8 cellular contexts compared by ENCODE assay signal in the genomic region with DNA sequence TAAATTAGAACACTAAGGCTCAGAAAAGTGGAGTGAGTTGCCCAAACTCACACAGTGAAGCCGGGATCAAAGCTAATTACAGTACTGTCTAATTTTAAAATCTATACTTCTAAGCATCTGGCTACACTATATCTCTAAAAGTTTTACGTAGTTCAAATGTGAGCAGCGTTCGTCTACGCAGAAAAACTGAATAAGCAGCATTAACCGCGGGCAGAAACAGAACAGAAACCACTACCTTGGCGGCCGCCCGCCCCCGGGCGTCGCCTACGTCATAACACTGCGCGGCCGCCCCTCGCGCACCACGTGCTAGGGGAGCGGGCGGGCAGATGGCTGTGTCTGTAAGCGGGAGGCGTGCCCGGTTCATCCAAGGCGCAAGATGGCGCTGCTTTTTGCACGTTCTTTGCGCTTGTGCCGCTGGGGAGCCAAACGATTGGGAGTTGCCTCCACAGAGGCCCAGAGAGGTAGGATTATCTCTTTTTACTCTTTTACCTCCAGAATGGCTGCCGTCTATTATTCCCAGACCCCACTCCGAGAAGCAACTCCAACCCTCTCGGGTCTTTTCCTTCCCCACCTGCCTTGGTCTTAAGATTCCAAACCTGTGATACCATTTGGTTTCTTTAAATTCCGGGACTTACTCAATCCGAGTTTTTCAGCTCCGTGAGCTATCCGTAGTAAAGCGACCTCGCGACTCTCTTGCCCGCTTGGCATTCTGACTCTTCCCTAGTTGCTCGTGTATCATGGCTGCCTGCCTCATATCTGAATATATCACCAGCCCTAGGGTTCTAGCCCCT. TPM values are rescaled to one million over a fixed set of nuclear protein-coding genes. Genes with fewer than 3 reads are reported as not detected.
A peak's percentile ranks its signal among the peaks of the same experiment; 100 is the strongest.
DNase-seq lines count a peak whose midpoint lies in the region; ATAC-seq and TF ChIP-seq lines count a peak whose summit lies in the region.

TSS of gene SPRYD4 (plus strand) at position 363 of the 791 bp plus-strand sequence. CDS start at position 377, 14 bp downstream.

- H3K36me3 ChIP-seq in upper lobe of left lung, result peaks cover 0 to 5% (median 0%) of the 10 kb centered on the region in 4 donors

- H3K27me3 ChIP-seq in upper lobe of left lung, result no peaks in the 10 kb centered on the region

- TF ChIP-seq POLR2A in upper lobe of left lung (IDR thresholded peaks at IDR 0.05), result peak in 3 of 4 donors; percentile 69 to 92 (median 89)

- peak within 1 kb of the TSS; percentile 90 for H3K4me3 ChIP-seq in GM12864 (ENCODE audit: low read depth, low read length)
- H3K4me3 ChIP-seq in upper lobe of left lung, result peak within 1 kb of the TSS; percentile 62 to 80 (median 78)

- DNase-seq in GM12864 (ENCODE audit: low read depth), result peak; percentile 86
- peak; percentile 78 for DNase-seq in NCI-H1105 treated with DMSO at 0.1 percent for 48 hours (lab: John Stamatoyannopoulos, UW)
- DNase-seq in SKM-1 treated with dmso at 0.1 percent for 144 hours (lab: John Stamatoyannopoulos, UW; ENCODE audit: unreplicated experiment), result peak; percentile 66
- peak; percentile 80 for DNase-seq in activated naive CD8-positive, alpha-beta T cell treated with anti-CD3 and anti-CD28 coated beads, Interleukin-2, amount 50 U/mL, for 16 hours (ENCODE audit: low read depth, low spot score)
- DNase-seq in cardiac septum (ENCODE audit: low spot score), result peak; percentile 97
- peak; percentile 90 to 99 (median 94) for DNase-seq in posterior cingulate gyrus
- peak; percentile 94 to 98 for DNase-seq in upper lobe of left lung

- peak in 1 of 4 donors; percentile 67 for TF ChIP-seq EP300 in upper lobe of left lung (IDR thresholded peaks at IDR 0.05)

- H3K27ac ChIP-seq in upper lobe of left lung, result peak within 1 kb of the TSS; percentile 74 to 92 (median 88)

- TF ChIP-seq CTCF in GM12864 (IDR thresholded peaks at IDR 0.05; ENCODE audit: low read depth, low read length, missing control alignments) (peak; percentile 27), upper lobe of left lung (IDR thresholded peaks at IDR 0.05) (peak in 4 of 6 experiments; percentile 22 to 63 (median 32))

- ATAC-seq in HG02678 (IDR thresholded peaks at IDR 0.05; ENCODE audit: unreplicated experiment) (peak; percentile 90), upper lobe of left lung (ENCODE audit: low FRiP score in 2 of 2) (peak; percentile 98)

- 0 to 1% methylated on average over 35 to 41 of the region's 43 CpGs for WGBS in upper lobe of left lung, 2 donors

- H3K9me3 ChIP-seq in upper lobe of left lung, result no peaks in the 10 kb centered on the region

- intact Hi-C loops in cardiac septum (cut with DNase I) (loop anchor here (5.0 to 10.0 kb wide), 4 partner anchors 106 to 344 kb away; partner anchors contain the start of genes APOF, CNPY2, ESYT1 and STAT2), posterior cingulate gyrus (cut with DNase I) (loop anchor here (10.0 kb wide), 1 partner anchor 344 kb away; the partner anchor contains the start of gene ESYT1)

- peaks cover 13 to 28% (median 21%) of the 10 kb centered on the region in 4 donors for H3K4me1 ChIP-seq in upper lobe of left lung

RNA-seq across cellular contexts. Expression of gene SPRYD4, which starts in this region (rescaled TPM):
- total RNA-seq in cardiac septum (3.3 TPM), upper lobe of left lung (1 to 10 TPM; 1.8 to 3.3 (median 3.0) TPM)

Comparison
In these comparisons a context has a peak if more than half of its experiments do, and no peak if none do; other contexts are left out.
1. Peak in every context shown above with its lines: DNase-seq, ATAC-seq, H3K4me3 ChIP-seq and H3K27ac ChIP-seq.